8 cellular contexts compared by ENCODE assay signal in genomic region chr6:152983637-152984386, GRCh38. TPM values are rescaled to one million over a fixed set of nuclear protein-coding genes. Genes with fewer than 3 reads are reported as not detected.
DNase-seq lines count a peak whose midpoint lies in the region; ATAC-seq and TF ChIP-seq lines count a peak whose summit lies in the region.

No MANE protein-coding gene starts in this region.

- peak; percentile 49 for DNase-seq in GDM1 (lab: John Stamatoyannopoulos, UW)
- DNase-seq in H7: peak; percentile 23
- peak; percentile 91 for DNase-seq in MG63
- peak in 4 of 5 experiments; percentile 88 to 91 (median 89) for DNase-seq in T-helper 2 cell
- peak; percentile 97 to 99 (median 98) for DNase-seq in right cardiac atrium
- DNase-seq in psoas muscle: peak; percentile 95 to 98
- peak; percentile 95 to 96 for DNase-seq in uterus

- H3K27ac ChIP-seq in angular gyrus (ENCODE audit: low read depth, low read length): peak overlapping the region; percentile 98
- H3K27ac ChIP-seq in right cardiac atrium (ENCODE audit: low read length): peak overlapping the region; percentile 95
- H3K27ac ChIP-seq in psoas muscle: peak overlapping the region; percentile 92
- peak overlapping the region; percentile 94 to 97 for H3K27ac ChIP-seq in uterus

- peak; percentile 46 to 73 for ATAC-seq in right cardiac atrium
- peak; percentile 4 to 93 (median 41) for ATAC-seq in psoas muscle

- WGBS in right cardiac atrium: under 1% methylated on average over 36 of the region's 36 CpGs
- 0 to 1% (median 0%) methylated on average over 36 of the region's 36 CpGs for WGBS in psoas muscle, 3 donors

- peak in 1 of 2 donors; percentile 30 for TF ChIP-seq POLR2A in uterus (IDR thresholded peaks at IDR 0.05)

- H3K36me3 ChIP-seq in H7 (replicated peaks; ENCODE audit: control insufficient read depth, insufficient read depth, low read length) (no peaks in the 10 kb centered on the region), MG63 (peaks cover 49% of the 10 kb centered on the region), psoas muscle (ENCODE audit: insufficient read depth in 1 of 2, low read depth in 1 of 2) (peaks cover 0 to 4% of the 10 kb centered on the region in 2 donors), uterus (no peaks in the 10 kb centered on the region)

- no peak for TF ChIP-seq CTCF in psoas muscle (IDR thresholded peaks at IDR 0.05)
- TF ChIP-seq CTCF in uterus (IDR thresholded peaks at IDR 0.05): peak in 1 of 4 experiments; percentile 14

- peaks cover 5% of the 10 kb centered on the region for H3K4me1 ChIP-seq in right cardiac atrium (ENCODE audit: control insufficient read depth, insufficient read depth, low read length)
- H3K4me1 ChIP-seq in psoas muscle: peaks cover 24% of the 10 kb centered on the region
- peaks cover 0 to 11% of the 10 kb centered on the region in 2 donors for H3K4me1 ChIP-seq in uterus

- H3K27me3 ChIP-seq in H7 (ENCODE audit: control insufficient read depth, insufficient read depth, low read length) (no peaks in the 10 kb centered on the region), MG63 (no peaks in the 10 kb centered on the region), right cardiac atrium (ENCODE audit: control insufficient read depth, insufficient read depth) (no peaks in the 10 kb centered on the region), psoas muscle (ENCODE audit: insufficient read depth in 3 of 3, low read length in 2 of 3) (no peaks in the 10 kb centered on the region), uterus (no peaks in the 10 kb centered on the region)

- H3K4me3 ChIP-seq in H7 (ENCODE audit: insufficient read depth, low read depth, low read length) (peak overlapping the region; percentile 47), MG63 (peak overlapping the region; percentile 83), right cardiac atrium (ENCODE audit: low read length) (peak overlapping the region; percentile 76), psoas muscle (peak overlapping the region; percentile 82), uterus (peak overlapping the region; percentile 60 to 62)

- intact Hi-C loops in right cardiac atrium (cut with DNase I): no loop called here
- intact Hi-C loops in psoas muscle (cut with DNase I): no loop called here
- intact Hi-C loops in uterus (cut with DNase I; ENCODE audit: low total_unique reads): no loop called here

- H3K9me3 ChIP-seq in MG63 (no peaks in the 10 kb centered on the region), right cardiac atrium (ENCODE audit: control insufficient read depth, low read length) (no peaks in the 10 kb centered on the region), psoas muscle (no peaks in the 10 kb centered on the region), uterus (no peaks in the 10 kb centered on the region)

RNA-seq across cellular contexts. Expression of gene FBXO5, which starts 1.0 kb away (rescaled TPM):
- total RNA-seq in H7 (2014; rRNA removed; shearing (Covaris generic)): 52.1 and 67.4 TPM in 2 replicates
- 24.3 and 29.2 TPM in 2 replicates for total RNA-seq in MG63 (2014; rRNA removed; shearing (Covaris generic); ENCODE audit: low replicate concordance)
- 1 to 10 TPM; 1.9 to 3.5 (median 3.0) TPM for total RNA-seq in right cardiac atrium
- polyA plus RNA-seq in right cardiac atrium: 1.0 TPM
- total RNA-seq in psoas muscle: 1 to 10 TPM; 1.1 to 1.9 (median 1.5) TPM
- 1 to 10 TPM in 1 of 3 donors, under 1 TPM in 2; 0.76 to 1.3 (median 0.86) TPM for polyA plus RNA-seq in psoas muscle
- total RNA-seq in uterus: 10 to 100 TPM in 1 of 4 donors, 1 to 10 TPM in 3; 1.8 to 27.8 (median 4.6) TPM

RNA-seq across cellular contexts. Expression of gene MTRF1L, which starts 18.7 kb away (rescaled TPM):
- total RNA-seq in H7 (2014; rRNA removed; shearing (Covaris generic)): 8.2 and 11.7 TPM in 2 replicates
- total RNA-seq in MG63 (2014; rRNA removed; shearing (Covaris generic); ENCODE audit: low replicate concordance): 14.6 and 23.1 TPM in 2 replicates
- 10 to 100 TPM; 27.3 to 44.4 (median 31.7) TPM for total RNA-seq in right cardiac atrium
- polyA plus RNA-seq in right cardiac atrium: 17.7 TPM
- total RNA-seq in psoas muscle: 10 to 100 TPM; 20.3 to 45.1 (median 24.8) TPM
- 10 to 100 TPM; 24.2 to 55.9 (median 42.5) TPM for polyA plus RNA-seq in psoas muscle
- 10 to 100 TPM in 3 of 4 donors, 1 to 10 TPM in 1; 9.5 to 26.4 (median 15.7) TPM for total RNA-seq in uterus

Comparison
In these comparisons a context has a peak if more than half of its experiments do, and no peak if none do; other contexts are left out.
1. Peak in every context shown above with its lines: DNase-seq, ATAC-seq, H3K4me3 ChIP-seq and H3K27ac ChIP-seq.
2. DNase-seq: peak in every context shown above with its lines; median percentile 98 in right cardiac atrium; 96 in psoas muscle; 96 in uterus; 91 in MG63; 89 in T-helper 2 cell; 49 in GDM1; 23 in H7.